ENCODE assay signal across 35 cellular contexts in genomic region chr7:39554583-39555140, GRCh38. TPM values are rescaled to one million over a fixed set of nuclear protein-coding genes. Genes with fewer than 3 reads are reported as not detected.
DNase-seq lines count a peak whose midpoint lies in the region; ATAC-seq, FAIRE-seq and TF ChIP-seq lines count a peak whose summit lies in the region.
"Had no signal": no experiment of that assay in that cellular context is flagged by ENCODE, and none has a peak within 500 bp of the region (broad histone marks: within the 10 kb centered on the region; RNA-seq: fewer than 3 reads in every experiment).

No MANE protein-coding gene starts in this region.

- no peak overlapping the region for H3K18ac ChIP-seq in mesenchymal stem cell (ENCODE audit: low read depth in 1 of 2, low read length in 2 of 2)

- no peak for TF ChIP-seq CTCF in AG04449 (IDR thresholded peaks at IDR 0.05; ENCODE audit: insufficient read depth, low read length, missing control alignments)
- no peak for TF ChIP-seq CTCF in K562 (IDR thresholded peaks at IDR 0.05 in 2 of 3, conservative IDR thresholded peaks at IDR 0.05 in 1 of 3; ENCODE audit: insufficient read depth in 2 of 3, low read depth in 1 of 3, low read length in 3 of 3)

- H3K4me2 ChIP-seq in K562 (ENCODE audit: insufficient read depth, low read length) (no peak overlapping the region), mesenchymal stem cell (ENCODE audit: low read length, poor library complexity, severe bottlenecking) (no peak overlapping the region)
- H3K4me2 ChIP-seq: BLaER1 treated with 17β-estradiol and CSF1 and Interleukin-3, amounts not matched to agents 10 nM and 100 nM had no signal

- no peaks in the 10 kb centered on the region for H3K9me3 ChIP-seq in K562 (replicated peaks; ENCODE audit: control insufficient read depth, insufficient read depth, low read depth, low read length)
- H3K9me3 ChIP-seq in mesenchymal stem cell (ENCODE audit: control insufficient read depth, low read length) = no peaks in the 10 kb centered on the region
- H3K9me3 ChIP-seq: BLaER1 treated with 17β-estradiol and CSF1 and Interleukin-3, amounts not matched to agents 10 nM and 100 nM; heart right ventricle; mucosa of descending colon had no signal

- H3K4me1 ChIP-seq in K562 (replicated peaks in 1 of 2; ENCODE audit: control insufficient read depth in 2 of 2, insufficient read depth in 2 of 2, low read length in 2 of 2) = no peaks in the 10 kb centered on the region
- H3K4me1 ChIP-seq in mesenchymal stem cell (ENCODE audit: control insufficient read depth, insufficient read depth, low read depth, low read length) = no peaks in the 10 kb centered on the region
- H3K4me1 ChIP-seq: BLaER1 treated with 17β-estradiol and CSF1 and Interleukin-3, amounts not matched to agents 10 nM and 100 nM; heart right ventricle had no signal

- H2BK120ac ChIP-seq in mesenchymal stem cell (ENCODE audit: low read depth, low read length) = no peak overlapping the region

- H4K91ac ChIP-seq in mesenchymal stem cell (ENCODE audit: low read length) = no peak overlapping the region

- peak; percentile 33 for DNase-seq in AG04449 (ENCODE audit: low read depth, low spot score)
- DNase-seq in GM03348 (ENCODE audit: low spot score) = peak; percentile 59
- DNase-seq in K562 (ENCODE audit: extremely low read depth in 1 of 4, low spot score in 3 of 4) = no peak
- no peak for DNase-seq in mesenchymal stem cell
- DNase-seq in NK-92 (lab: John Stamatoyannopoulos, UW; ENCODE audit: unreplicated experiment) = no peak
- DNase-seq in left colon = no peak
- DNase-seq: activated CD4-positive, alpha-beta T cell treated with anti-CD3 and anti-CD28 coated beads, Interleukin-2, amount 50 U/mL, for 1 hour; activated CD4-positive, CD25-positive, alpha-beta regulatory T cell; activated effector memory CD4-positive, alpha-beta T cell treated with Interleukin-2 at 50 U/mL for 16 hours; activated T-cell treated with anti-CD3 and anti-CD28 coated beads, Interleukin-2, amount 50 U/mL, for 1 hour; effector memory CD8-positive, alpha-beta T cell; GOT3; heart right ventricle; kidney glomerular epithelial cell; MM.1S; mucosa of descending colon; NCI-H2029 treated with DMSO at 0.1 percent for 48 hours; NCI-H226; NCI-H526 treated with DMSO at 0.1 percent for 48 hours; PC-3; stimulated activated naive CD4-positive, alpha-beta T cell treated with Interleukin-2 at 50 U/mL for 16 hours; T-helper 17 cell had no signal

- H3K27me3 ChIP-seq in K562 (ENCODE audit: control insufficient read depth in 2 of 2, insufficient read depth in 2 of 2, low read length in 2 of 2) (peaks cover 21 to 24% of the 10 kb centered on the region in 2 experiments), mesenchymal stem cell (ENCODE audit: control insufficient read depth in 1 of 2, insufficient read depth in 1 of 2, low read length in 2 of 2) (peaks cover 0 to 7% of the 10 kb centered on the region in 2 experiments)
- H3K27me3 ChIP-seq: BLaER1 treated with 17β-estradiol and CSF1 and Interleukin-3, amounts not matched to agents 10 nM and 100 nM; cardiac muscle cell had no signal

- H3K36me3 ChIP-seq in K562 (ENCODE audit: control insufficient read depth, insufficient read depth, low read length) = no peaks in the 10 kb centered on the region
- no peaks in the 10 kb centered on the region for H3K36me3 ChIP-seq in mesenchymal stem cell (ENCODE audit: control insufficient read depth in 1 of 2, insufficient read depth in 2 of 2, low read depth in 1 of 2, low read length in 2 of 2)
- H3K36me3 ChIP-seq: BLaER1 treated with 17β-estradiol and CSF1 and Interleukin-3, amounts not matched to agents 10 nM and 100 nM; cardiac muscle cell; heart right ventricle had no signal

- H2BK15ac ChIP-seq in mesenchymal stem cell (ENCODE audit: low read depth, poor library complexity, severe bottlenecking) = no peak overlapping the region

- no peak overlapping the region for H4K8ac ChIP-seq in mesenchymal stem cell (ENCODE audit: low read length)

- ATAC-seq in K562 (no peak), left colon (no peak), HG02588 (IDR thresholded peaks at IDR 0.05; ENCODE audit: unreplicated experiment) (no peak), HG02938 (IDR thresholded peaks at IDR 0.05; ENCODE audit: unreplicated experiment) (no peak)
- ATAC-seq: activated naive CD4-positive, alpha-beta T cell treated with anti-CD3 and anti-CD28 coated beads, Interleukin-2, amount 50 U/mL, for 72 hours; effector memory CD8-positive, alpha-beta T cell; heart right ventricle; mucosa of descending colon; natural killer cell treated with Interleukin-12 subunit alpha and Interleukin-12 subunit beta and Interleukin-15 and Interleukin-18, amount 100 ng/mL, for 72 hours; PC-3; T-helper 17 cell had no signal

- no peak overlapping the region for H3K4ac ChIP-seq in mesenchymal stem cell (ENCODE audit: low read depth in 1 of 2, low read length in 2 of 2)

- CTCF ChIA-PET in AG04449 (lab: Yijun Ruan, JAX) = interaction anchor here (1.0 to 1.8 kb wide), 2 partner anchors 26 to 191 kb away, joined by 3 to 7 read pairs; no protein-coding TSS in a partner anchor
- CTCF ChIA-PET in K562 (lab: Yijun Ruan, JAX; ENCODE audit: low intra/inter-chr PET ratio) = no interaction called here

- no peaks in the 10 kb centered on the region for H4K20me1 ChIP-seq in K562 (replicated peaks; ENCODE audit: control insufficient read depth, insufficient read depth, low read length)
- H4K20me1 ChIP-seq: BLaER1 treated with 17β-estradiol and CSF1 and Interleukin-3, amounts not matched to agents 10 nM and 100 nM had no signal

- 4% methylated on average over 7 of the region's 7 CpGs for WGBS in K562 (ENCODE audit: insufficient coverage, low coverage, missing lambda C conversion rate)
- 84% methylated on average over 5 of the region's 7 CpGs for WGBS in mesenchymal stem cell

- H3K79me1 ChIP-seq in mesenchymal stem cell (replicated peaks; ENCODE audit: low read length, poor library complexity, severe bottlenecking) = no peaks in the 10 kb centered on the region

- TF ChIP-seq RAD21 in K562 (CRISPR knock-in tag; conservative IDR thresholded peaks at IDR 0.05 in 1 of 2, IDR thresholded peaks at IDR 0.05 in 1 of 2) = no peak

- no peaks in the 10 kb centered on the region for H3K9me1 ChIP-seq in K562 (ENCODE audit: control insufficient read depth, insufficient read depth, low read length)

- no peak overlapping the region for H3K14ac ChIP-seq in mesenchymal stem cell (ENCODE audit: low read length in 2 of 2)

- no peak for TF ChIP-seq POLR2A in K562 (conservative IDR thresholded peaks at IDR 0.05)

- H3K9ac ChIP-seq in K562 (ENCODE audit: insufficient read depth in 1 of 2, low read depth in 2 of 2, low read length in 2 of 2) = no peak overlapping the region
- H3K9ac ChIP-seq in mesenchymal stem cell (ENCODE audit: low read length) = peak overlapping the region; percentile 4
- H3K9ac ChIP-seq: BLaER1 treated with 17β-estradiol and CSF1 and Interleukin-3, amounts not matched to agents 10 nM and 100 nM had no signal

- FAIRE-seq in K562 (lab: Jason Lieb, UNC) = no peak
- FAIRE-seq: A204.1, frontal cortex, G401.6, TTC549 had no signal

- BruUV-seq in K562 (replicated peaks; lab: Mats Ljungman, UMichigan) = no TSS peak

- POLR2A ChIA-PET in AG04449 (lab: Yijun Ruan, JAX) = interaction anchor here (0.7 kb wide), 1 partner anchor 12 kb away, joined by 3 read pairs; no protein-coding TSS in a partner anchor
- POLR2A ChIA-PET in K562 (lab: Yijun Ruan, JAX) = interaction anchor here (0.9 kb wide), 1 partner anchor 12 kb away, joined by 4 read pairs; the partner anchor contains the start of gene YAE1

- H3K27ac ChIP-seq in K562 (ENCODE audit: extremely low read depth, low read depth, low read length) (no peak overlapping the region), mesenchymal stem cell (ENCODE audit: low read length, poor library complexity, severe bottlenecking) (no peak overlapping the region)
- H3K27ac ChIP-seq: BLaER1 treated with 17β-estradiol and CSF1 and Interleukin-3, amounts not matched to agents 10 nM and 100 nM; cardiac muscle cell; coronary artery; heart right ventricle; skin epidermis had no signal

- H2AFZ ChIP-seq in K562 (ENCODE audit: low read depth, low read length) (no peak overlapping the region), mesenchymal stem cell (ENCODE audit: low read depth, low read length) (no peak overlapping the region)

- no peak overlapping the region for H3K4me3 ChIP-seq in AG04449 (ENCODE audit: low read depth, low read length)
- no peak overlapping the region for H3K4me3 ChIP-seq in K562
- no peak overlapping the region for H3K4me3 ChIP-seq in mesenchymal stem cell (ENCODE audit: insufficient read depth in 1 of 2, low read depth in 1 of 2, low read length in 2 of 2)
- H3K4me3 ChIP-seq: BLaER1 treated with 17β-estradiol and CSF1 and Interleukin-3, amounts not matched to agents 10 nM and 100 nM; cardiac muscle cell; coronary artery; heart right ventricle; lung; mucosa of descending colon; skin epidermis had no signal

- H2BK12ac ChIP-seq in mesenchymal stem cell (ENCODE audit: low read length in 2 of 2) = no peak overlapping the region

- intact Hi-C loops in K562 (cut with micrococcal nuclease) (no loop called here), left colon (cut with DNase I, micrococcal nuclease) (no loop called here)

- TF ChIP-seq EP300 in K562 (IDR thresholded peaks at IDR 0.05; ENCODE audit: low read length) = no peak

- in situ Hi-C loops in K562 (cut with MboI) = no loop called here

- no peak overlapping the region for H2AK5ac ChIP-seq in mesenchymal stem cell (ENCODE audit: low read length, severe bottlenecking)

- H3K23ac ChIP-seq in mesenchymal stem cell (ENCODE audit: low read length in 2 of 2) = no peak overlapping the region

- H2BK5ac ChIP-seq in mesenchymal stem cell (ENCODE audit: low read depth, low read length, poor library complexity, severe bottlenecking) = no peak overlapping the region

- no peaks in the 10 kb centered on the region for H3K79me2 ChIP-seq in K562 (ENCODE audit: control insufficient read depth, insufficient read depth, low read length)

RNA-seq across cellular contexts. Expression of gene YAE1, which starts 11.5 kb away (rescaled TPM):
- 15.3 and 52.6 TPM in 2 replicates for total RNA-seq in K562 (2011; cell fraction: chromatin; rRNA removed; ENCODE audit: low replicate concordance)
- total RNA-seq in K562 (2011; cell fraction: nucleolus; rRNA removed) = 11.7 and 19.3 TPM in 2 replicates
- total RNA-seq in K562 (2011; cell fraction: nucleoplasm; rRNA removed) = 28.8 and 50.9 TPM in 2 replicates
- 16.3 and 29.6 TPM in 2 replicates for total RNA-seq in K562 (2014; rRNA removed)
- 28.5 and 30.1 TPM in 2 replicates for total RNA-seq in K562 (2014; rRNA removed; fragmentation: Illumina TruSeq; extraction: Trizol)
- total RNA-seq in K562 (2015; rRNA removed; fragmentation: Illumina TruSeq; extraction: Trizol) = 28.1 and 29.5 TPM in 2 replicates
- 15.2 and 17.9 TPM in 2 replicates for total RNA-seq in K562 (2021)
- 27.3 and 41.2 TPM in 2 replicates for polyA plus RNA-seq in K562 (2011; rRNA removed)
- polyA plus RNA-seq in K562 (2011; cell fraction: cytosol; rRNA removed) = 5.7 and 11.3 TPM in 2 replicates
- 23.0 and 30.6 TPM in 2 replicates for polyA plus RNA-seq in K562 (2011; cell fraction: nucleus; rRNA removed)
- 16.8 and 21.2 TPM in 2 replicates for polyA plus RNA-seq in K562 (2012)
- 23.4 and 27.4 TPM in 2 replicates for polyA plus RNA-seq in K562 (2014; fragmentation: Illumina TruSeq; extraction: Trizol)
- 10 to 100 TPM; 60.6 to 63.4 TPM for polyA plus RNA-seq in K562 (2014; fragmentation: Nextera tagmentation; extraction: Ambion mirVana)
- 35.0 and 36.7 TPM in 2 replicates for polyA plus RNA-seq in K562 (2014; rRNA removed)
- polyA minus RNA-seq in K562 (2011; rRNA and poly(A)+ RNA removed) = 37.4 and 49.6 TPM in 2 replicates
- polyA minus RNA-seq in K562 (2011; cell fraction: cytosol; rRNA and poly(A)+ RNA removed) = 8.2 and 9.3 TPM in 2 replicates
- polyA minus RNA-seq in K562 (2011; cell fraction: nucleus; rRNA and poly(A)+ RNA removed) = 29.8 and 56.1 TPM in 2 replicates
- polyA plus RNA-seq in mesenchymal stem cell (2013, experiment 1 of 2) = 18.7 TPM
- 19.6 TPM for polyA plus RNA-seq in mesenchymal stem cell (2013, experiment 2 of 2)
- total RNA-seq in left colon = 10 to 100 TPM; 19.0 to 27.4 TPM

Comparison
In these comparisons a context has a peak if more than half of its experiments do, and no peak if none do; other contexts are left out.
1. DNase-seq: peak in AG04449 (single experiment) and GM03348 (single experiment); none in K562 (0 of 4), mesenchymal stem cell (single experiment), NK-92 (single experiment) and left colon (0 of 2).